23 cellular contexts compared by ENCODE assay signal in the genomic region with DNA sequence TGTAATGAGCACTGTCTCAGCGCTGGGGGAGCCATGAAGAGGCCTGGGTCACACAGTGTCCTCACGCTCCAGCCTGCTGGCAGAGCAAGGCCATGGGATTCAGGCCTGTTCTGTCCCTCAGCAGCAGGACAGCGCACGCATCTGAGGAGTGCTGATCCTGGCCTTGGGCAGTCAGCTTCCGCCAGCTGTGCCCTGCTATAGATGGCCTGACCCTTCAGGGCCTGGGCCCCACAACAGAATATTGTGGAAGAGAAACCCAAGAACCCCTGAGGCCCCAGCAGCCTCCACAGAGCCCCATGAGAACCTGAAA.
A peak's percentile ranks its signal among the peaks of the same experiment; 100 is the strongest.
DNase-seq lines count a peak whose midpoint lies in the region; ATAC-seq, FAIRE-seq and TF ChIP-seq lines count a peak whose summit lies in the region.
"Had no signal": no experiment of that assay in that cellular context is flagged by ENCODE, and none has a peak within 500 bp of the region (broad histone marks: within the 10 kb centered on the region; RNA-seq: fewer than 3 reads in every experiment).

No MANE protein-coding gene starts in this region.

- no peaks in the 10 kb centered on the region; the same call in 1 of the 2 replicates for H4K20me1 ChIP-seq in K562 (replicated peaks; ENCODE audit: control insufficient read depth, insufficient read depth, low read length)

- ATAC-seq in K562 (peak; percentile 30; the same call in 1 of the 3 replicates), foreskin keratinocyte (no peak), GM19035 (IDR thresholded peaks at IDR 0.05; ENCODE audit: unreplicated experiment) (no peak), HG03439 (IDR thresholded peaks at IDR 0.05; ENCODE audit: unreplicated experiment) (no peak)

- TF ChIP-seq RAD21 in K562 (CRISPR knock-in tag; conservative IDR thresholded peaks at IDR 0.05 in 1 of 2, IDR thresholded peaks at IDR 0.05 in 1 of 2): no peak

- peaks cover 29 to 66% of the 10 kb centered on the region in 2 experiments for H3K27me3 ChIP-seq in K562 (ENCODE audit: control insufficient read depth in 2 of 2, insufficient read depth in 2 of 2, low read length in 2 of 2)
- no peaks in the 10 kb centered on the region for H3K27me3 ChIP-seq in foreskin keratinocyte
- H3K27me3 ChIP-seq: Peyer's patch had no signal

- peak overlapping the region; percentile 67 for H3K4me3 Mint-ChIP-seq in T-helper 2 cell treated with Interferon-gamma antibody and Interleukin-4, amounts not matched to agents 5 μg/mL and 100 μg/mL, for 36 hours
- no peak overlapping the region for H3K4me3 Mint-ChIP-seq in type B pancreatic cell
- H3K4me3 Mint-ChIP-seq: B cell had no signal

- POLR2A ChIA-PET in K562 (lab: Yijun Ruan, JAX): no interaction called here

- DNase-seq in T-helper 2 cell treated with Interferon-gamma antibody and Interleukin-4, amounts not matched to agents 5 μg/mL and 100 μg/mL, for 36 hours (ENCODE audit: low spot score): no peak
- DNase-seq in T-helper 2 cell: no peak
- DNase-seq in K562 (ENCODE audit: extremely low read depth in 1 of 4, low spot score in 3 of 4): no peak
- DNase-seq in foreskin keratinocyte: no peak
- DNase-seq in type B pancreatic cell (ENCODE audit: extremely low spot score, unreplicated experiment): no peak
- DNase-seq in GM13976 (ENCODE audit: low spot score): no peak
- DNase-seq: Caco-2; DMS153; GDM1; GOT3; KBM-7; NCI-H1417; NCI-H187; NCI-H2107; NCI-H510A; NCI-H748 treated with DMSO at 0.1 percent for 48 hours; NK-92 treated with Interleukin-12 subunit alpha and Interleukin-12 subunit beta, amount 100 ng/mL, for 24 hours; Peyer's patch; Right ventricle myocardium superior had no signal

- 1% methylated on average over 5 of the region's 5 CpGs for WGBS in K562 (ENCODE audit: insufficient coverage, low coverage, missing lambda C conversion rate)

- no peak overlapping the region for H3K27ac Mint-ChIP-seq in T-helper 2 cell treated with Interferon-gamma antibody and Interleukin-4, amounts not matched to agents 5 μg/mL and 100 μg/mL, for 36 hours
- peak overlapping the region; percentile 44 for H3K27ac Mint-ChIP-seq in type B pancreatic cell
- H3K27ac Mint-ChIP-seq: B cell had no signal

- CTCF ChIA-PET in K562 (lab: Yijun Ruan, JAX; ENCODE audit: low intra/inter-chr PET ratio): no interaction called here

- TF ChIP-seq EP300 in K562 (IDR thresholded peaks at IDR 0.05; ENCODE audit: low read length): no peak

- H3K36me3 ChIP-seq in K562 (ENCODE audit: control insufficient read depth, insufficient read depth, low read length): no peaks in the 10 kb centered on the region
- H3K36me3 ChIP-seq: Peyer's patch had no signal

- TF ChIP-seq POLR2A in K562 (conservative IDR thresholded peaks at IDR 0.05): no peak

- peaks cover 29% of the 10 kb centered on the region for H3K4me1 Mint-ChIP-seq in T-helper 2 cell treated with Interferon-gamma antibody and Interleukin-4, amounts not matched to agents 5 μg/mL and 100 μg/mL, for 36 hours (ENCODE audit: low read depth)
- peaks cover 63% of the 10 kb centered on the region for H3K4me1 Mint-ChIP-seq in type B pancreatic cell (ENCODE audit: unreplicated experiment)

- H2AFZ ChIP-seq in K562 (ENCODE audit: low read depth, low read length): no peak overlapping the region

- no peaks in the 10 kb centered on the region for H3K79me2 ChIP-seq in K562 (ENCODE audit: control insufficient read depth, insufficient read depth, low read length)

- H3K9me1 ChIP-seq in K562 (ENCODE audit: control insufficient read depth, insufficient read depth, low read length): no peaks in the 10 kb centered on the region

- no peak overlapping the region for H3K27ac ChIP-seq in K562 (ENCODE audit: extremely low read depth, low read depth, low read length)
- peak overlapping the region; percentile 97 for H3K27ac ChIP-seq in foreskin keratinocyte
- H3K27ac ChIP-seq: 22Rv1 had no signal

- FAIRE-seq in K562 (lab: Jason Lieb, UNC): no peak

- H3K9me3 ChIP-seq in K562 (replicated peaks; ENCODE audit: control insufficient read depth, insufficient read depth, low read depth, low read length): no peaks in the 10 kb centered on the region
- H3K9me3 ChIP-seq: Caco-2, Peyer's patch had no signal

- H3K4me1 ChIP-seq in K562 (replicated peaks in 1 of 2; ENCODE audit: control insufficient read depth in 2 of 2, insufficient read depth in 2 of 2, low read length in 2 of 2) (no peaks in the 10 kb centered on the region), foreskin keratinocyte (peaks cover 60% of the 10 kb centered on the region)
- H3K4me1 ChIP-seq: Caco-2 had no signal

- intact Hi-C loops in K562 (cut with micrococcal nuclease): loop anchor here (1.0 kb wide), 1 partner anchor 22 kb away; no protein-coding TSS in a partner anchor

- H3K9me3 Mint-ChIP-seq in T-helper 2 cell treated with Interferon-gamma antibody and Interleukin-4, amounts not matched to agents 5 μg/mL and 100 μg/mL, for 36 hours: no peaks in the 10 kb centered on the region
- H3K9me3 Mint-ChIP-seq in type B pancreatic cell: no peaks in the 10 kb centered on the region

- peaks cover 4% of the 10 kb centered on the region for H3K27me3 Mint-ChIP-seq in T-helper 2 cell treated with Interferon-gamma antibody and Interleukin-4, amounts not matched to agents 5 μg/mL and 100 μg/mL, for 36 hours (ENCODE audit: low read depth)
- no peaks in the 10 kb centered on the region for H3K27me3 Mint-ChIP-seq in type B pancreatic cell
- H3K27me3 Mint-ChIP-seq: B cell had no signal

- H3K4me2 ChIP-seq in K562 (ENCODE audit: insufficient read depth, low read length): no peak overlapping the region

- in situ Hi-C loops in K562 (cut with MboI): no loop called here
- in situ Hi-C loops in GM13976 (cut with MboI; ENCODE audit: low sequenced_read_pairs, unreplicated experiment): no loop called here

- peak overlapping the region in 1 of 2 experiments; percentile 29; a peak in 1 of 4 replicates for H3K9ac ChIP-seq in K562 (ENCODE audit: insufficient read depth in 1 of 2, low read depth in 2 of 2, low read length in 2 of 2)

- TF ChIP-seq CTCF in K562 (IDR thresholded peaks at IDR 0.05 in 2 of 3, conservative IDR thresholded peaks at IDR 0.05 in 1 of 3; ENCODE audit: insufficient read depth in 2 of 3, low read depth in 1 of 3, low read length in 3 of 3): no peak
- TF ChIP-seq CTCF in foreskin keratinocyte (conservative IDR thresholded peaks at IDR 0.05): no peak
- TF ChIP-seq CTCF in type B pancreatic cell (conservative IDR thresholded peaks at IDR 0.05): no peak
- no peak for TF ChIP-seq CTCF in GM13976 (IDR thresholded peaks at IDR 0.05; ENCODE audit: borderline replicate concordance, control extremely low read depth, extremely low read depth, insufficient read depth, missing control alignments)

- H3K36me3 Mint-ChIP-seq in T-helper 2 cell treated with Interferon-gamma antibody and Interleukin-4, amounts not matched to agents 5 μg/mL and 100 μg/mL, for 36 hours (ENCODE audit: low read depth): peaks cover 3% of the 10 kb centered on the region
- peaks cover 3% of the 10 kb centered on the region for H3K36me3 Mint-ChIP-seq in type B pancreatic cell

- no TSS peak for BruUV-seq in K562 (replicated peaks; lab: Mats Ljungman, UMichigan)

- no peak overlapping the region for H3K4me3 ChIP-seq in K562
- H3K4me3 ChIP-seq: Peyer's patch had no signal

TF ChIP-seq in K562, 482 proteins besides CTCF, POLR2A, EP300 and RAD21:
- TF ChIP-seq CBFA2T3 (IDR thresholded peaks at IDR 0.05) (no peak), CBX5 (IDR thresholded peaks at IDR 0.05; ENCODE audit: borderline replicate concordance, low read depth) (no peak)
